1 cellular context compared by ENCODE assay signal in the genomic region with DNA sequence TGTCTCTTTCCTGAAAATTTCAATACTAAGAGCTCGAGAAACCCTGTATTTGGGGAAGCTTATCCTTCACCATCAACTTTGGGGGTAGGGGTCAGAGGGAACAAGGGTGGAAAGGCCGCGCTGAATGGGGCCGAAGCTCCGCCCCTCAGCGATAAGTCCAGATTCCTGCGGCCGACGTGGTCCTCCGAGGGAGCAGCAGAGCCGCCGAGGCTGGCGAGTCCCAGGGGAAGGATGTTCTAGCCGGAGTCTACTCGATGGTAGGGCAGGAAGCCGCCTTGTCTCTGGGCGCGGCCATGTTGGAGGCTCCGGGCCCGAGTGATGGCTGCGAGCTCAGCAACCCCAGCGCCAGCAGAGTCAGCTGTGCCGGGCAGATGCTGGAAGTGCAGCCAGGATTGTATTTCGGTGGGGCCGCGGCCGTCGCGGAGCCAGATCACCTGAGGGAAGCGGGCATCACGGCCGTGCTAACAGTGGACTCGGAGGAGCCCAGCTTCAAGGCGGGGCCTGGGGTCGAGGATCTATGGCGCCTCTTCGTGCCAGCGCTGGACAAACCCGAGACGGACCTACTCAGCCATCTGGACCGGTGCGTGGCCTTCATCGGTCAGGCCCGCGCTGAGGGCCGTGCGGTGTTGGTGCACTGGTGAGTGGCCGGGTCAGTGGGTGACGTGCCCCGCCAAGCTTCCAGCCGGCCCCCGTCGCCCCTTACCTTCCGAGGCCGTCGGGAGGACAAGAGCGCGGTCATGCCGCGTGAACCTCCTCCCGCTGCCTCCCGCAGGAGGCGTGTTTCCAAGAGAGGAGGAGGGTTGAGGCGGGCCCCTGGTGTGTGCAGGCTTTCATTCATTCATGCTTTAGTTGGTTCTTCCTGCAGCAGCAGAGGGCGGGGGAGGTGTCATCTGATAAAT.
TF ChIP-seq lines count a peak whose summit lies in the region.

A gene with protein sequence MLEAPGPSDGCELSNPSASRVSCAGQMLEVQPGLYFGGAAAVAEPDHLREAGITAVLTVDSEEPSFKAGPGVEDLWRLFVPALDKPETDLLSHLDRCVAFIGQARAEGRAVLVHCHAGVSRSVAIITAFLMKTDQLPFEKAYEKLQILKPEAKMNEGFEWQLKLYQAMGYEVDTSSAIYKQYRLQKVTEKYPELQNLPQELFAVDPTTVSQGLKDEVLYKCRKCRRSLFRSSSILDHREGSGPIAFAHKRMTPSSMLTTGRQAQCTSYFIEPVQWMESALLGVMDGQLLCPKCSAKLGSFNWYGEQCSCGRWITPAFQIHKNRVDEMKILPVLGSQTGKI (plus strand): TSS at position 278 of the 899 bp plus-strand sequence. CDS start 16 bp downstream, at position 294.

TF ChIP-seq in HepG2, 621 proteins besides CTCF, POLR2A, EP300 and RAD21 (continued from another document and continues in another):
- TF ChIP-seq RXRB (CRISPR knock-in tag; IDR thresholded peaks at IDR 0.05; ENCODE audit: borderline replicate concordance) (peak; percentile 46; the same call in 1 of the 2 replicates), CC2D1A (CRISPR knock-in tag; IDR thresholded peaks at IDR 0.05) (0 out of 2 replicates have a peak, but pooled peaks have one; percentile 85), ZBTB42 (CRISPR knock-in tag; IDR thresholded peaks at IDR 0.05) (no peak), ZFP90 (CRISPR knock-in tag; IDR thresholded peaks at IDR 0.05; ENCODE audit: borderline replicate concordance) (peak; percentile 42; the same call in 1 of the 2 replicates), STAT5B (CRISPR knock-in tag; IDR thresholded peaks at IDR 0.05) (no peak), ZNF468 (CRISPR knock-in tag; IDR thresholded peaks at IDR 0.05) (peak; percentile 85; the same call in 1 of the 2 replicates), IKZF4 (CRISPR knock-in tag; IDR thresholded peaks at IDR 0.05; ENCODE audit: borderline replicate concordance, low read depth, not compliant biosample characterization) (no peak), ZNF207 (IDR thresholded peaks at IDR 0.05; ENCODE audit: borderline replicate concordance) (no peak), ZNF460 (CRISPR knock-in tag; IDR thresholded peaks at IDR 0.05; ENCODE audit: borderline replicate concordance) (peak; percentile 17; the same call in 1 of the 2 replicates), ZSCAN29 (CRISPR knock-in tag; conservative IDR thresholded peaks at IDR 0.05) (peak; percentile 81; the same call in 1 of the 2 replicates), HDAC2 (CRISPR knock-in tag; IDR thresholded peaks at IDR 0.05) (peak; percentile 55), ZBTB38 (CRISPR knock-in tag; IDR thresholded peaks at IDR 0.05) (peak; percentile 73; the same call in 1 of the 2 replicates), ZNF749 (CRISPR knock-in tag; IDR thresholded peaks at IDR 0.05; ENCODE audit: borderline replicate concordance) (peak; percentile 53), KLF15 (CRISPR knock-in tag; IDR thresholded peaks at IDR 0.05; ENCODE audit: borderline replicate concordance) (peak; percentile 52; the same call in 1 of the 2 replicates), KAT2B (IDR thresholded peaks at IDR 0.05; ENCODE audit: borderline replicate concordance, low read depth, low read length) (no peak), IKZF1 (IDR thresholded peaks at IDR 0.05) (no peak), HNF4A (CRISPR knock-in tag; IDR thresholded peaks at IDR 0.05) (peak; percentile 24; the same call in 1 of the 2 replicates), KLF13 (CRISPR knock-in tag; IDR thresholded peaks at IDR 0.05) (no peak), ZNF792 (CRISPR knock-in tag; IDR thresholded peaks at IDR 0.05) (peak; percentile 49; the same call in 1 of the 2 replicates), NFIB (CRISPR knock-in tag; IDR thresholded peaks at IDR 0.05; ENCODE audit: borderline replicate concordance) (no peak), ZNF441 (CRISPR knock-in tag; IDR thresholded peaks at IDR 0.05; ENCODE audit: borderline replicate concordance) (no peak), HNRNPK (IDR thresholded peaks at IDR 0.05; ENCODE audit: low read depth, low read length, poor library complexity, severe bottlenecking) (peak; percentile 21), NR2F1 (CRISPR knock-in tag; IDR thresholded peaks at IDR 0.05) (no peak), TCF7L2 (IDR thresholded peaks at IDR 0.05; ENCODE audit: low read depth, low read length) (no peak), NAIF1 (CRISPR knock-in tag; IDR thresholded peaks at IDR 0.05; ENCODE audit: borderline replicate concordance) (peak; percentile 51; the same call in 1 of the 2 replicates), HCFC1 (IDR thresholded peaks at IDR 0.05; ENCODE audit: low read depth, low read length) (peak; percentile 56; the same call in 1 of the 2 replicates), ARNT2 (CRISPR knock-in tag; IDR thresholded peaks at IDR 0.05; ENCODE audit: low read depth) (peak; percentile 71; the same call in 1 of the 2 replicates), SATB2 (CRISPR knock-in tag; IDR thresholded peaks at IDR 0.05) (no peak; the same call in 1 of the 2 replicates), SOX13 (IDR thresholded peaks at IDR 0.05) (no peak), SOX13 (CRISPR knock-in tag; conservative IDR thresholded peaks at IDR 0.05 in 1 of 2, IDR thresholded peaks at IDR 0.05 in 1 of 2) (peak in 1 of 2 experiments; percentile 12; a peak in 1 of 4 replicates), BORCS8-MEF2B (CRISPR knock-in tag; IDR thresholded peaks at IDR 0.05) (peak; percentile 70; the same call in 1 of the 2 replicates), DNMT3B (CRISPR knock-in tag; conservative IDR thresholded peaks at IDR 0.05) (peak; percentile 48), ZNF563 (CRISPR knock-in tag; IDR thresholded peaks at IDR 0.05) (peak; percentile 85; the same call in 1 of the 2 replicates), ZNF564 (CRISPR knock-in tag; IDR thresholded peaks at IDR 0.05) (peak; percentile 53; the same call in 1 of the 2 replicates), KAT7 (CRISPR knock-in tag; IDR thresholded peaks at IDR 0.05; ENCODE audit: borderline replicate concordance) (peak; percentile 72; the same call in 1 of the 2 replicates), SMARCC2 (IDR thresholded peaks at IDR 0.05) (no peak), ZNF644 (CRISPR knock-in tag; IDR thresholded peaks at IDR 0.05; ENCODE audit: low read depth) (0 out of 2 replicates have a peak, but pooled peaks have one; percentile 37)
- TF ChIP-seq, protein P1, sequence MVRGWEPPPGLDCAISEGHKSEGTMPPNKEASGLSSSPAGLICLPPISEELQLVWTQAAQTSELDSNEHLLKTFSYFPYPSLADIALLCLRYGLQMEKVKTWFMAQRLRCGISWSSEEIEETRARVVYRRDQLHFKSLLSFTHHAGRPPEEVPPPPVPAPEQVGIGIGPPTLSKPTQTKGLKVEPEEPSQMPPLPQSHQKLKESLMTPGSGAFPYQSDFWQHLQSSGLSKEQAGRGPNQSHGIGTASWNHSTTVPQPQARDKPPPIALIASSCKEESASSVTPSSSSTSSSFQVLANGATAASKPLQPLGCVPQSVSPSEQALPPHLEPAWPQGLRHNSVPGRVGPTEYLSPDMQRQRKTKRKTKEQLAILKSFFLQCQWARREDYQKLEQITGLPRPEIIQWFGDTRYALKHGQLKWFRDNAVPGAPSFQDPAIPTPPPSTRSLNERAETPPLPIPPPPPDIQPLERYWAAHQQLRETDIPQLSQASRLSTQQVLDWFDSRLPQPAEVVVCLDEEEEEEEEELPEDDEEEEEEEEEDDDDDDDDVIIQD (CRISPR knock-in tag; IDR thresholded peaks at IDR 0.05; ENCODE audit: low read depth): peak; percentile 83; the same call in 1 of the 2 replicates
- TF ChIP-seq, protein P2, sequence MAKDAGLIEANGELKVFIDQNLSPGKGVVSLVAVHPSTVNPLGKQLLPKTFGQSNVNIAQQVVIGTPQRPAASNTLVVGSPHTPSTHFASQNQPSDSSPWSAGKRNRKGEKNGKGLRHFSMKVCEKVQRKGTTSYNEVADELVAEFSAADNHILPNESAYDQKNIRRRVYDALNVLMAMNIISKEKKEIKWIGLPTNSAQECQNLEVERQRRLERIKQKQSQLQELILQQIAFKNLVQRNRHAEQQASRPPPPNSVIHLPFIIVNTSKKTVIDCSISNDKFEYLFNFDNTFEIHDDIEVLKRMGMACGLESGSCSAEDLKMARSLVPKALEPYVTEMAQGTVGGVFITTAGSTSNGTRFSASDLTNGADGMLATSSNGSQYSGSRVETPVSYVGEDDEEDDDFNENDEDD (CRISPR knock-in tag; IDR thresholded peaks at IDR 0.05; ENCODE audit: borderline replicate concordance): peak; percentile 82
- TF ChIP-seq, protein P3, sequence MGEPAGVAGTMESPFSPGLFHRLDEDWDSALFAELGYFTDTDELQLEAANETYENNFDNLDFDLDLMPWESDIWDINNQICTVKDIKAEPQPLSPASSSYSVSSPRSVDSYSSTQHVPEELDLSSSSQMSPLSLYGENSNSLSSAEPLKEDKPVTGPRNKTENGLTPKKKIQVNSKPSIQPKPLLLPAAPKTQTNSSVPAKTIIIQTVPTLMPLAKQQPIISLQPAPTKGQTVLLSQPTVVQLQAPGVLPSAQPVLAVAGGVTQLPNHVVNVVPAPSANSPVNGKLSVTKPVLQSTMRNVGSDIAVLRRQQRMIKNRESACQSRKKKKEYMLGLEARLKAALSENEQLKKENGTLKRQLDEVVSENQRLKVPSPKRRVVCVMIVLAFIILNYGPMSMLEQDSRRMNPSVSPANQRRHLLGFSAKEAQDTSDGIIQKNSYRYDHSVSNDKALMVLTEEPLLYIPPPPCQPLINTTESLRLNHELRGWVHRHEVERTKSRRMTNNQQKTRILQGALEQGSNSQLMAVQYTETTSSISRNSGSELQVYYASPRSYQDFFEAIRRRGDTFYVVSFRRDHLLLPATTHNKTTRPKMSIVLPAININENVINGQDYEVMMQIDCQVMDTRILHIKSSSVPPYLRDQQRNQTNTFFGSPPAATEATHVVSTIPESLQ (CRISPR knock-in tag; conservative IDR thresholded peaks at IDR 0.05): 0 out of 2 replicates have a peak, but pooled peaks have one; percentile 43
- TF ChIP-seq, protein P4, sequence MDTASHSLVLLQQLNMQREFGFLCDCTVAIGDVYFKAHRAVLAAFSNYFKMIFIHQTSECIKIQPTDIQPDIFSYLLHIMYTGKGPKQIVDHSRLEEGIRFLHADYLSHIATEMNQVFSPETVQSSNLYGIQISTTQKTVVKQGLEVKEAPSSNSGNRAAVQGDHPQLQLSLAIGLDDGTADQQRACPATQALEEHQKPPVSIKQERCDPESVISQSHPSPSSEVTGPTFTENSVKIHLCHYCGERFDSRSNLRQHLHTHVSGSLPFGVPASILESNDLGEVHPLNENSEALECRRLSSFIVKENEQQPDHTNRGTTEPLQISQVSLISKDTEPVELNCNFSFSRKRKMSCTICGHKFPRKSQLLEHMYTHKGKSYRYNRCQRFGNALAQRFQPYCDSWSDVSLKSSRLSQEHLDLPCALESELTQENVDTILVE (CRISPR knock-in tag; IDR thresholded peaks at IDR 0.05): peak; percentile 43; the same call in 1 of the 2 replicates
- TF ChIP-seq, protein P5, sequence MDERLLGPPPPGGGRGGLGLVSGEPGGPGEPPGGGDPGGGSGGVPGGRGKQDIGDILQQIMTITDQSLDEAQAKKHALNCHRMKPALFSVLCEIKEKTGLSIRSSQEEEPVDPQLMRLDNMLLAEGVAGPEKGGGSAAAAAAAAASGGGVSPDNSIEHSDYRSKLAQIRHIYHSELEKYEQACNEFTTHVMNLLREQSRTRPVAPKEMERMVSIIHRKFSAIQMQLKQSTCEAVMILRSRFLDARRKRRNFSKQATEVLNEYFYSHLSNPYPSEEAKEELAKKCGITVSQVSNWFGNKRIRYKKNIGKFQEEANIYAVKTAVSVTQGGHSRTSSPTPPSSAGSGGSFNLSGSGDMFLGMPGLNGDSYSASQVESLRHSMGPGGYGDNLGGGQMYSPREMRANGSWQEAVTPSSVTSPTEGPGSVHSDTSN (CRISPR knock-in tag; IDR thresholded peaks at IDR 0.05): no peak
- TF ChIP-seq, protein P6, sequence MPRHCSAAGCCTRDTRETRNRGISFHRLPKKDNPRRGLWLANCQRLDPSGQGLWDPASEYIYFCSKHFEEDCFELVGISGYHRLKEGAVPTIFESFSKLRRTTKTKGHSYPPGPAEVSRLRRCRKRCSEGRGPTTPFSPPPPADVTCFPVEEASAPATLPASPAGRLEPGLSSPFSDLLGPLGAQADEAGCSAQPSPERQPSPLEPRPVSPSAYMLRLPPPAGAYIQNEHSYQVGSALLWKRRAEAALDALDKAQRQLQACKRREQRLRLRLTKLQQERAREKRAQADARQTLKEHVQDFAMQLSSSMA (CRISPR knock-in tag; IDR thresholded peaks at IDR 0.05): peak; percentile 78
- TF ChIP-seq, protein P7, sequence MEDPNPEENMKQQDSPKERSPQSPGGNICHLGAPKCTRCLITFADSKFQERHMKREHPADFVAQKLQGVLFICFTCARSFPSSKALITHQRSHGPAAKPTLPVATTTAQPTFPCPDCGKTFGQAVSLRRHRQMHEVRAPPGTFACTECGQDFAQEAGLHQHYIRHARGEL (CRISPR knock-in tag; IDR thresholded peaks at IDR 0.05): no peak
- TF ChIP-seq, protein P8, sequence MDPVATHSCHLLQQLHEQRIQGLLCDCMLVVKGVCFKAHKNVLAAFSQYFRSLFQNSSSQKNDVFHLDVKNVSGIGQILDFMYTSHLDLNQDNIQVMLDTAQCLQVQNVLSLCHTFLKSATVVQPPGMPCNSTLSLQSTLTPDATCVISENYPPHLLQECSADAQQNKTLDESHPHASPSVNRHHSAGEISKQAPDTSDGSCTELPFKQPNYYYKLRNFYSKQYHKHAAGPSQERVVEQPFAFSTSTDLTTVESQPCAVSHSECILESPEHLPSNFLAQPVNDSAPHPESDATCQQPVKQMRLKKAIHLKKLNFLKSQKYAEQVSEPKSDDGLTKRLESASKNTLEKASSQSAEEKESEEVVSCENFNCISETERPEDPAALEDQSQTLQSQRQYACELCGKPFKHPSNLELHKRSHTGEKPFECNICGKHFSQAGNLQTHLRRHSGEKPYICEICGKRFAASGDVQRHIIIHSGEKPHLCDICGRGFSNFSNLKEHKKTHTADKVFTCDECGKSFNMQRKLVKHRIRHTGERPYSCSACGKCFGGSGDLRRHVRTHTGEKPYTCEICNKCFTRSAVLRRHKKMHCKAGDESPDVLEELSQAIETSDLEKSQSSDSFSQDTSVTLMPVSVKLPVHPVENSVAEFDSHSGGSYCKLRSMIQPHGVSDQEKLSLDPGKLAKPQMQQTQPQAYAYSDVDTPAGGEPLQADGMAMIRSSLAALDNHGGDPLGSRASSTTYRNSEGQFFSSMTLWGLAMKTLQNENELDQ (CRISPR knock-in tag; IDR thresholded peaks at IDR 0.05; ENCODE audit: borderline replicate concordance): no peak
- TF ChIP-seq, protein P9, sequence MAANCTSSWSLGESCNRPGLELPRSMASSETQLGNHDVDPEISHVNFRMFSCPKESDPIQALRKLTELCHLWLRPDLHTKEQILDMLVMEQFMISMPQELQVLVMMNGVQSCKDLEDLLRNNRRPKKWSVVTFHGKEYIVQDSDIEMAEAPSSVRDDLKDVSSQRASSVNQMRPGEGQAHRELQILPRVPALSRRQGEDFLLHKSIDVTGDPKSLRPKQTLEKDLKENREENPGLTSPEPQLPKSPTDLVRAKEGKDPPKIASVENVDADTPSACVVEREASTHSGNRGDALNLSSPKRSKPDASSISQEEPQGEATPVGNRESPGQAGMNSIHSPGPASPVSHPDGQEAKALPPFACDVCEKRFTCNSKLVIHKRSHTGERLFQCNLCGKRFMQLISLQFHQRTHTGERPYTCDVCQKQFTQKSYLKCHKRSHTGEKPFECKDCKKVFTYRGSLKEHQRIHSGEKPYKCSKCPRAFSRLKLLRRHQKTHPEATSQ (CRISPR knock-in tag; IDR thresholded peaks at IDR 0.05; ENCODE audit: borderline replicate concordance): no peak
- TF ChIP-seq, protein P10, sequence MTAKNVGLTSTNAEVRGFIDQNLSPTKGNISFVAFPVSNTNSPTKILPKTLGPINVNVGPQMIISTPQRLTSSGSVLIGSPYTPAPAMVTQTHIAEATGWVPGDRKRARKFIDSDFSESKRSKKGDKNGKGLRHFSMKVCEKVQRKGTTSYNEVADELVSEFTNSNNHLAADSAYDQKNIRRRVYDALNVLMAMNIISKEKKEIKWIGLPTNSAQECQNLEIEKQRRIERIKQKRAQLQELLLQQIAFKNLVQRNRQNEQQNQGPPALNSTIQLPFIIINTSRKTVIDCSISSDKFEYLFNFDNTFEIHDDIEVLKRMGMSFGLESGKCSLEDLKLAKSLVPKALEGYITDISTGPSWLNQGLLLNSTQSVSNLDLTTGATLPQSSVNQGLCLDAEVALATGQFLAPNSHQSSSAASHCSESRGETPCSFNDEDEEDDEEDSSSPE (CRISPR knock-in tag; IDR thresholded peaks at IDR 0.05): peak; percentile 30
